In genomic region chr2:12959935-12960334, GRCh38 we compare ENCODE assay signal across 29 cellular contexts.
"Had no signal": no experiment of that assay in that cellular context is flagged by ENCODE, and none has a peak within 500 bp of the region (broad histone marks: within the 10 kb centered on the region; RNA-seq: fewer than 3 reads in every experiment).

No MANE protein-coding gene starts in this region.

- H3K4me3 Mint-ChIP-seq: dendritic cell treated with granulocyte-macrophage colony-stimulating factor and Interleukin-4, amounts not matched to agents 40 ng/mL and 50 ng/mL, for 4 days; effector memory CD8-positive, alpha-beta T cell; endodermal cell had no signal

- H3K27ac ChIP-seq: colonic mucosa, coronary artery, dorsolateral prefrontal cortex, epithelial cell of prostate, esophagus muscularis mucosa, esophagus squamous epithelium, foreskin keratinocyte, gastrocnemius medialis, gastroesophageal sphincter, heart left ventricle, heart right ventricle had no signal

- H3K4me3 ChIP-seq: colonic mucosa, coronary artery, dorsolateral prefrontal cortex, esophagus muscularis mucosa, esophagus squamous epithelium, gastrocnemius medialis, gastroesophageal sphincter, heart left ventricle, heart right ventricle had no signal

- ATAC-seq: effector memory CD8-positive, alpha-beta T cell; esophagus mucosa; foreskin keratinocyte; gastrocnemius medialis; gastroesophageal sphincter; heart left ventricle; heart right ventricle had no signal

- H3K9me3 Mint-ChIP-seq: endodermal cell had no signal

- H3K27me3 Mint-ChIP-seq: effector memory CD8-positive, alpha-beta T cell had no signal

- DNase-seq: colonic mucosa; cortex of kidney; dermis blood vessel endothelial cell; dorsolateral prefrontal cortex; effector CD4-positive, alpha-beta T cell; effector CD8-positive, alpha-beta T cell; effector memory CD4-positive, alpha-beta T cell; effector memory CD8-positive, alpha-beta T cell; endodermal cell; erythroblast; esophagus squamous epithelium; foreskin fibroblast; foreskin keratinocyte; foreskin melanocyte; gastrocnemius medialis; glutamatergic neuron; head of caudate nucleus; heart left ventricle; heart right ventricle had no signal

- H3K27me3 ChIP-seq: colonic mucosa, esophagus muscularis mucosa, foreskin keratinocyte, gastrocnemius medialis, gastroesophageal sphincter, heart left ventricle, heart right ventricle had no signal

- FAIRE-seq: colon, endometrium, endothelial cell of umbilical vein, frontal cortex had no signal

- H3K27ac Mint-ChIP-seq: dendritic cell treated with granulocyte-macrophage colony-stimulating factor and Interleukin-4, amounts not matched to agents 40 ng/mL and 50 ng/mL, for 4 days; effector memory CD8-positive, alpha-beta T cell; endodermal cell had no signal

- H3K4me1 ChIP-seq: colonic mucosa, esophagus squamous epithelium, foreskin keratinocyte, gastrocnemius medialis, gastroesophageal sphincter had no signal

- H3K36me3 ChIP-seq: colonic mucosa, esophagus muscularis mucosa, esophagus squamous epithelium, gastrocnemius medialis, gastroesophageal sphincter, heart left ventricle, heart right ventricle had no signal

- H3K9me3 ChIP-seq: colonic mucosa, esophagus muscularis mucosa, esophagus squamous epithelium, gastrocnemius medialis, gastroesophageal sphincter had no signal
